ENCODE assay signal across 34 cellular contexts in genomic region chr4:2387205-2387604, GRCh38. TPM values are rescaled to one million over a fixed set of nuclear protein-coding genes. Genes with fewer than 3 reads are reported as not detected.
"Had no signal": no experiment of that assay in that cellular context is flagged by ENCODE, and none has a peak within 500 bp of the region (broad histone marks: within the 10 kb centered on the region; RNA-seq: fewer than 3 reads in every experiment).

No MANE protein-coding gene starts in this region.

- H3K9me3 Mint-ChIP-seq: activated CD4-positive, alpha-beta memory T cell treated with anti-CD3 and anti-CD28 coated beads, Interleukin-2, amount 10 ng/mL, durations not matched to agents 7 days and 5 days; activated CD4-positive, alpha-beta T cell treated with anti-CD3 and anti-CD28 coated beads, Interleukin-2, amount 10 ng/mL, durations not matched to agents 7 days and 5 days; activated naive CD4-positive, alpha-beta T cell treated with anti-CD3 and anti-CD28 coated beads, Interleukin-2, amount 10 ng/mL, durations not matched to agents 7 days and 5 days; activated naive CD4-positive, alpha-beta T cell treated with anti-CD3 and anti-CD28 coated beads, Interleukin-2, amount 50 U/mL, for 72 hours; activated naive CD8-positive, alpha-beta T cell treated with anti-CD3 and anti-CD28 coated beads, Interleukin-2, amount 10 ng/mL, durations not matched to agents 7 days and 5 days; activated T-cell treated with anti-CD3 and anti-CD28 coated beads, Interleukin-2, amount 50 U/mL, for 24 hours; activated T-cell treated with anti-CD3 and anti-CD28 coated beads, Interleukin-2, amount 50 U/mL, for 72 hours; WTC11 had no signal

- FAIRE-seq: endometrium, endothelial cell of umbilical vein had no signal

- H3K36me3 Mint-ChIP-seq: activated naive CD4-positive, alpha-beta T cell treated with anti-CD3 and anti-CD28 coated beads, Interleukin-2, amount 10 ng/mL, durations not matched to agents 7 days and 5 days; activated naive CD4-positive, alpha-beta T cell treated with anti-CD3 and anti-CD28 coated beads, Interleukin-2, amount 50 U/mL, for 72 hours; activated naive CD8-positive, alpha-beta T cell treated with anti-CD3 and anti-CD28 coated beads, Interleukin-2, amount 10 ng/mL, durations not matched to agents 7 days and 5 days; brain; WTC11 had no signal

- H3K4me3 Mint-ChIP-seq: activated CD4-positive, alpha-beta memory T cell treated with anti-CD3 and anti-CD28 coated beads, Interleukin-2, amount 10 ng/mL, durations not matched to agents 7 days and 5 days; activated CD4-positive, alpha-beta T cell treated with anti-CD3 and anti-CD28 coated beads, Interleukin-2, amount 10 ng/mL, durations not matched to agents 7 days and 5 days; activated naive CD4-positive, alpha-beta T cell treated with anti-CD3 and anti-CD28 coated beads, Interleukin-2, amount 10 ng/mL, durations not matched to agents 7 days and 5 days; activated naive CD8-positive, alpha-beta T cell treated with anti-CD3 and anti-CD28 coated beads, Interleukin-2, amount 10 ng/mL, durations not matched to agents 7 days and 5 days; activated T-cell treated with anti-CD3 and anti-CD28 coated beads, Interleukin-2, amount 50 U/mL, for 24 hours; activated T-cell treated with anti-CD3 and anti-CD28 coated beads, Interleukin-2, amount 50 U/mL, for 72 hours; brain; WTC11 had no signal

- H3K27ac ChIP-seq: ascending aorta, breast epithelium, cardiac muscle cell, colonic mucosa, epithelial cell of prostate, esophagus squamous epithelium, gastroesophageal sphincter had no signal

- H3K9me3 ChIP-seq: ascending aorta, breast epithelium, colonic mucosa, esophagus squamous epithelium, gastroesophageal sphincter had no signal

- H3K36me3 ChIP-seq: ascending aorta, breast epithelium, cardiac muscle cell, colonic mucosa, esophagus squamous epithelium, gastroesophageal sphincter had no signal

- H3K4me3 ChIP-seq: ascending aorta, breast epithelium, cardiac muscle cell, colonic mucosa, esophagus squamous epithelium, gastroesophageal sphincter had no signal

- H3K4me1 ChIP-seq: ascending aorta, breast epithelium, colonic mucosa, gastroesophageal sphincter had no signal

- H3K27me3 ChIP-seq: ascending aorta, breast epithelium, cardiac muscle cell, colonic mucosa, esophagus squamous epithelium, gastroesophageal sphincter had no signal

- H3K27ac Mint-ChIP-seq: activated CD4-positive, alpha-beta memory T cell treated with anti-CD3 and anti-CD28 coated beads, Interleukin-2, amount 10 ng/mL, durations not matched to agents 7 days and 5 days; activated CD4-positive, alpha-beta T cell treated with anti-CD3 and anti-CD28 coated beads, Interleukin-2, amount 10 ng/mL, durations not matched to agents 7 days and 5 days; activated naive CD4-positive, alpha-beta T cell treated with anti-CD3 and anti-CD28 coated beads, Interleukin-2, amount 10 ng/mL, durations not matched to agents 7 days and 5 days; activated naive CD4-positive, alpha-beta T cell treated with anti-CD3 and anti-CD28 coated beads, Interleukin-2, amount 50 U/mL, for 72 hours; activated naive CD8-positive, alpha-beta T cell treated with anti-CD3 and anti-CD28 coated beads, Interleukin-2, amount 10 ng/mL, durations not matched to agents 7 days and 5 days; activated T-cell treated with anti-CD3 and anti-CD28 coated beads, Interleukin-2, amount 50 U/mL, for 24 hours; activated T-cell treated with anti-CD3 and anti-CD28 coated beads, Interleukin-2, amount 50 U/mL, for 72 hours; brain; WTC11 had no signal

- DNase-seq: activated CD4-positive, alpha-beta memory T cell treated with anti-CD3 and anti-CD28 coated beads, Interleukin-2, amount 10 ng/mL, durations not matched to agents 7 days and 5 days; activated CD4-positive, alpha-beta T cell treated with anti-CD3 and anti-CD28 coated beads for 1 hour; activated CD4-positive, alpha-beta T cell treated with anti-CD3 and anti-CD28 coated beads for 4 hours; activated CD4-positive, alpha-beta T cell treated with anti-CD3 and anti-CD28 coated beads, Interleukin-2, amount 10 ng/mL, durations not matched to agents 7 days and 5 days; activated CD4-positive, alpha-beta T cell treated with anti-CD3 and anti-CD28 coated beads, Interleukin-2, amount 50 U/mL, for 4 hours; activated CD8-positive, alpha-beta memory T cell treated with anti-CD3 and anti-CD28 coated beads, Interleukin-2, amount 50 U/mL, for 48 hours; activated gamma-delta T cell; activated naive CD4-positive, alpha-beta T cell; activated naive CD4-positive, alpha-beta T cell treated with anti-CD3 and anti-CD28 coated beads, Interleukin-2, amount 10 ng/mL, durations not matched to agents 7 days and 5 days; activated naive CD8-positive, alpha-beta T cell treated with anti-CD3 and anti-CD28 coated beads, Interleukin-2, amount 10 ng/mL, durations not matched to agents 7 days and 5 days; activated T-cell treated with anti-CD3 and anti-CD28 coated beads for 4 hours; activated T-cell treated with anti-CD3 and anti-CD28 coated beads, Interleukin-2, amount 50 U/mL, for 24 hours; activated T-cell treated with anti-CD3 and anti-CD28 coated beads, Interleukin-2, amount 50 U/mL, for 72 hours; central memory CD4-positive, alpha-beta T cell; cerebellar nuclear complex; colonic mucosa; effector CD8-positive, alpha-beta T cell; esophagus squamous epithelium; foreskin melanocyte; T-helper 2 cell had no signal

- H3K4me1 Mint-ChIP-seq: activated naive CD4-positive, alpha-beta T cell treated with anti-CD3 and anti-CD28 coated beads, Interleukin-2, amount 10 ng/mL, durations not matched to agents 7 days and 5 days had no signal

- ATAC-seq: activated naive CD4-positive, alpha-beta T cell treated with anti-CD3 and anti-CD28 coated beads, Interleukin-2, amount 50 U/mL, for 72 hours; activated T-cell treated with anti-CD3 and anti-CD28 coated beads, Interleukin-2, amount 50 U/mL, for 72 hours; gastroesophageal sphincter; WTC11 had no signal

- H3K27me3 Mint-ChIP-seq: activated CD4-positive, alpha-beta memory T cell treated with anti-CD3 and anti-CD28 coated beads, Interleukin-2, amount 10 ng/mL, durations not matched to agents 7 days and 5 days; activated T-cell treated with anti-CD3 and anti-CD28 coated beads, Interleukin-2, amount 50 U/mL, for 24 hours had no signal

RNA-seq across cellular contexts. Expression of gene CFAP99, which starts 31.6 kb away (rescaled TPM):
- total RNA-seq: activated CD4-positive, alpha-beta T cell treated with anti-CD3 and anti-CD28 coated beads, Interleukin-2, amount 10 ng/mL, durations not matched to agents 7 days and 5 days; activated naive CD4-positive, alpha-beta T cell treated with anti-CD3 and anti-CD28 coated beads, Interleukin-2, amount 50 U/mL, for 72 hours; activated T-cell treated with anti-CD3 and anti-CD28 coated beads, Interleukin-2, amount 50 U/mL, for 72 hours; ascending aorta; cardiac muscle cell; dermis microvascular lymphatic vessel endothelial cell; endothelial cell of umbilical vein; fibroblast of villous mesenchyme; gastroesophageal sphincter; T-helper 1 cell treated with Interleukin-12 subunit alpha and Interleukin-12 subunit beta and Interleukin-4 antibody, amounts not matched to agents 30 ng/mL and 1 ng/mL, for 36 hours; WTC11 had no signal
- polyA plus RNA-seq: fibroblast of lung had no signal
